In genomic region chr17:78125976-78126894, GRCh38 we compare ENCODE assay signal across 9 cellular contexts. TPM values are rescaled to one million over a fixed set of nuclear protein-coding genes. Genes with fewer than 3 reads are reported as not detected.
DNase-seq lines count a peak whose midpoint lies in the region; ATAC-seq and TF ChIP-seq lines count a peak whose summit lies in the region.
"Had no signal": no experiment of that assay in that cellular context is flagged by ENCODE, and none has a peak within 500 bp of the region (broad histone marks: within the 10 kb centered on the region; RNA-seq: fewer than 3 reads in every experiment).

No MANE protein-coding gene starts in this region.

- intact Hi-C loops in activated T-helper 1 cell treated with anti-CD3 and anti-CD28 coated beads, Interleukin-12 subunit alpha, Interleukin-12 subunit beta, Interleukin-2, Interleukin-4 antibody, amounts not matched to agents 30 ng/mL and 10 ng/mL and 1 ng/mL, durations not matched to agents 14 hours and 24 hours and 36 hours (cut with micrococcal nuclease): no loop called here
- intact Hi-C loops in Caco-2 (cut with micrococcal nuclease; ENCODE audit: unreplicated experiment): loop anchor here (5.0 kb wide), 2 partner anchors 41 to 61 kb away; partner anchors contain the start of genes AFMID, SYNGR2 and TK1

- peak overlapping the region; percentile 67 for H3K27ac Mint-ChIP-seq in activated T-helper 1 cell treated with anti-CD3 and anti-CD28 coated beads, Interleukin-12 subunit alpha, Interleukin-12 subunit beta, Interleukin-2, Interleukin-4 antibody, amounts not matched to agents 30 ng/mL and 10 ng/mL and 1 ng/mL, durations not matched to agents 14 hours and 24 hours and 36 hours
- H3K27ac Mint-ChIP-seq in Caco-2 (ENCODE audit: unreplicated experiment): no peak overlapping the region

- WGBS in mesodermal cell (ENCODE audit: insufficient coverage in 2 of 2), 2 experiments: 91 to 95% methylated on average over 19 to 22 of the region's 25 CpGs

- H3K9me3 ChIP-seq in mesodermal cell (ENCODE audit: control insufficient read depth, low read length) (no peaks in the 10 kb centered on the region), Caco-2 (no peaks in the 10 kb centered on the region)
- H3K9me3 ChIP-seq: testis had no signal

- H3K4me1 Mint-ChIP-seq in activated T-helper 1 cell treated with anti-CD3 and anti-CD28 coated beads, Interleukin-12 subunit alpha, Interleukin-12 subunit beta, Interleukin-2, Interleukin-4 antibody, amounts not matched to agents 30 ng/mL and 10 ng/mL and 1 ng/mL, durations not matched to agents 14 hours and 24 hours and 36 hours (ENCODE audit: low read depth): peaks cover 57% of the 10 kb centered on the region
- H3K4me1 Mint-ChIP-seq in Caco-2 (ENCODE audit: low read depth, unreplicated experiment): peaks cover 9% of the 10 kb centered on the region

- POLR2A ChIA-PET in Caco-2 (lab: Charles Lee): no interaction called here

- no peaks in the 10 kb centered on the region for H3K9me3 Mint-ChIP-seq in activated T-helper 1 cell treated with anti-CD3 and anti-CD28 coated beads, Interleukin-12 subunit alpha, Interleukin-12 subunit beta, Interleukin-2, Interleukin-4 antibody, amounts not matched to agents 30 ng/mL and 10 ng/mL and 1 ng/mL, durations not matched to agents 14 hours and 24 hours and 36 hours
- H3K9me3 Mint-ChIP-seq in Caco-2 (ENCODE audit: unreplicated experiment): no peaks in the 10 kb centered on the region

- CTCF ChIA-PET in Caco-2 (lab: Charles Lee): no interaction called here

- no peak for ATAC-seq in HG03039 (IDR thresholded peaks at IDR 0.05; ENCODE audit: unreplicated experiment)
- ATAC-seq in GM18520 (IDR thresholded peaks at IDR 0.05; ENCODE audit: unreplicated experiment): no peak
- ATAC-seq in HG02981 (IDR thresholded peaks at IDR 0.05; ENCODE audit: unreplicated experiment): no peak

- H3K4me3 ChIP-seq in mesodermal cell (ENCODE audit: extremely low read depth, insufficient read depth, low read length, poor library complexity, severe bottlenecking) (peak overlapping the region; percentile 91), Caco-2 (ENCODE audit: low read depth, low read length) (no peak overlapping the region)
- H3K4me3 ChIP-seq: testis had no signal

- peaks cover 50% of the 10 kb centered on the region for H3K36me3 ChIP-seq in mesodermal cell (ENCODE audit: control insufficient read depth, insufficient read depth, low read length)
- H3K36me3 ChIP-seq in Caco-2 (ENCODE audit: control insufficient read depth, insufficient read depth, low read length): peaks cover 3% of the 10 kb centered on the region; the same call in 1 of the 2 replicates

- no TSS peak for BruUV-seq in Caco-2 (replicated peaks; lab: Mats Ljungman, UMichigan)

- H3K4me1 ChIP-seq in mesodermal cell (ENCODE audit: control insufficient read depth, insufficient read depth, low read length, poor library complexity, severe bottlenecking): peaks cover 41% of the 10 kb centered on the region
- peaks cover 18% of the 10 kb centered on the region for H3K4me1 ChIP-seq in Caco-2

- peak overlapping the region; percentile 90 for H3K4me3 Mint-ChIP-seq in activated T-helper 1 cell treated with anti-CD3 and anti-CD28 coated beads, Interleukin-12 subunit alpha, Interleukin-12 subunit beta, Interleukin-2, Interleukin-4 antibody, amounts not matched to agents 30 ng/mL and 10 ng/mL and 1 ng/mL, durations not matched to agents 14 hours and 24 hours and 36 hours
- H3K4me3 Mint-ChIP-seq in Caco-2 (ENCODE audit: unreplicated experiment): no peak overlapping the region

- H3K27me3 ChIP-seq in Caco-2 (replicated peaks; ENCODE audit: control insufficient read depth, insufficient read depth, low read length): no peaks in the 10 kb centered on the region
- H3K27me3 ChIP-seq: testis had no signal

- H3K27ac ChIP-seq in mesodermal cell (ENCODE audit: low read depth, low read length, severe bottlenecking): peak overlapping the region; percentile 97

- H3K36me3 Mint-ChIP-seq in activated T-helper 1 cell treated with anti-CD3 and anti-CD28 coated beads, Interleukin-12 subunit alpha, Interleukin-12 subunit beta, Interleukin-2, Interleukin-4 antibody, amounts not matched to agents 30 ng/mL and 10 ng/mL and 1 ng/mL, durations not matched to agents 14 hours and 24 hours and 36 hours (ENCODE audit: low read depth): peaks cover 31% of the 10 kb centered on the region
- peaks cover 31% of the 10 kb centered on the region for H3K36me3 Mint-ChIP-seq in Caco-2 (ENCODE audit: insufficient read depth, unreplicated experiment)

- H3K27me3 Mint-ChIP-seq in activated T-helper 1 cell treated with anti-CD3 and anti-CD28 coated beads, Interleukin-12 subunit alpha, Interleukin-12 subunit beta, Interleukin-2, Interleukin-4 antibody, amounts not matched to agents 30 ng/mL and 10 ng/mL and 1 ng/mL, durations not matched to agents 14 hours and 24 hours and 36 hours (ENCODE audit: insufficient read depth): no peaks in the 10 kb centered on the region
- H3K27me3 Mint-ChIP-seq in Caco-2 (ENCODE audit: insufficient read depth, unreplicated experiment): no peaks in the 10 kb centered on the region

- peak; percentile 35 for DNase-seq in stimulated activated CD4-positive, alpha-beta T cell treated with anti-CD3 and anti-CD28 coated beads, Interleukin-15, amount 100 ng/mL, for 24 hours
- no peak for DNase-seq in stimulated activated CD4-positive, alpha-beta T cell treated with anti-CD3 and anti-CD28 coated beads, Interleukin-12 subunit alpha, Interleukin-12 subunit beta, amount 100 ng/mL, for 4 hours
- DNase-seq in activated T-helper 1 cell treated with anti-CD3 and anti-CD28 coated beads, Interleukin-12 subunit alpha, Interleukin-12 subunit beta, Interleukin-2, Interleukin-4 antibody, amounts not matched to agents 30 ng/mL and 10 ng/mL and 1 ng/mL, durations not matched to agents 14 hours and 24 hours and 36 hours (ENCODE audit: low spot score): no peak
- DNase-seq in Caco-2: no peak
- DNase-seq: testis had no signal

- no peak for TF ChIP-seq CTCF in Caco-2 (IDR thresholded peaks at IDR 0.05; ENCODE audit: insufficient read depth in 1 of 2, low read depth in 1 of 2, low read length in 1 of 2, severe bottlenecking in 1 of 2, unreplicated experiment in 1 of 2)

RNA-seq across cellular contexts. Expression of gene TMC6, which starts 2.3 kb away (rescaled TPM):
- 265 and 268 TPM in 2 replicates for total RNA-seq in activated T-helper 1 cell treated with anti-CD3 and anti-CD28 coated beads, Interleukin-12 subunit alpha, Interleukin-12 subunit beta, Interleukin-2, Interleukin-4 antibody, amounts not matched to agents 30 ng/mL and 10 ng/mL and 1 ng/mL, durations not matched to agents 14 hours and 24 hours and 36 hours
- 149 TPM for polyA plus RNA-seq in mesodermal cell (2013, experiment 1 of 2)
- polyA plus RNA-seq in mesodermal cell (2013, experiment 2 of 2): 113 TPM
- 77.7 and 84.7 TPM in 2 replicates for total RNA-seq in Caco-2 (2022)

RNA-seq across cellular contexts. Expression of gene TMC8, which starts 4.3 kb away (rescaled TPM):
- 234 and 239 TPM in 2 replicates for total RNA-seq in activated T-helper 1 cell treated with anti-CD3 and anti-CD28 coated beads, Interleukin-12 subunit alpha, Interleukin-12 subunit beta, Interleukin-2, Interleukin-4 antibody, amounts not matched to agents 30 ng/mL and 10 ng/mL and 1 ng/mL, durations not matched to agents 14 hours and 24 hours and 36 hours
- polyA plus RNA-seq in mesodermal cell (2013, experiment 1 of 2): 8.0 TPM
- 5.5 TPM for polyA plus RNA-seq in mesodermal cell (2013, experiment 2 of 2)
- not detected in 2 replicates for total RNA-seq in Caco-2 (2022)

RNA-seq across cellular contexts. Expression of gene C17orf99, which starts 19.9 kb away (rescaled TPM):
- total RNA-seq in activated T-helper 1 cell treated with anti-CD3 and anti-CD28 coated beads, Interleukin-12 subunit alpha, Interleukin-12 subunit beta, Interleukin-2, Interleukin-4 antibody, amounts not matched to agents 30 ng/mL and 10 ng/mL and 1 ng/mL, durations not matched to agents 14 hours and 24 hours and 36 hours: not detected in 2 replicates
- not detected for polyA plus RNA-seq in mesodermal cell (2013, experiment 1 of 2)
- not detected for polyA plus RNA-seq in mesodermal cell (2013, experiment 2 of 2)
- total RNA-seq in Caco-2 (2022): not detected in 2 replicates

RNA-seq across cellular contexts. Expression of gene SYNGR2, which starts 42.1 kb away (rescaled TPM):
- 131 and 133 TPM in 2 replicates for total RNA-seq in activated T-helper 1 cell treated with anti-CD3 and anti-CD28 coated beads, Interleukin-12 subunit alpha, Interleukin-12 subunit beta, Interleukin-2, Interleukin-4 antibody, amounts not matched to agents 30 ng/mL and 10 ng/mL and 1 ng/mL, durations not matched to agents 14 hours and 24 hours and 36 hours
- 42.5 TPM for polyA plus RNA-seq in mesodermal cell (2013, experiment 1 of 2)
- polyA plus RNA-seq in mesodermal cell (2013, experiment 2 of 2): 31.4 TPM
- total RNA-seq in Caco-2 (2022): 169 and 193 TPM in 2 replicates

Comparison
In these comparisons a context has a peak if more than half of its experiments do, and no peak if none do; other contexts are left out.
1. RNA of gene TMC8, which starts 4.3 kb away (total RNA-seq): 234 to 239 TPM in activated T-helper 1 cell treated with anti-CD3 and anti-CD28 coated beads, Interleukin-12 subunit alpha, Interleukin-12 subunit beta, Interleukin-2, Interleukin-4 antibody, amounts not matched to agents 30 ng/mL and 10 ng/mL and 1 ng/mL, durations not matched to agents 14 hours and 24 hours and 36 hours; not detected in Caco-2; every median in the first group is over 100 times any median in the second.